In the genomic region with DNA sequence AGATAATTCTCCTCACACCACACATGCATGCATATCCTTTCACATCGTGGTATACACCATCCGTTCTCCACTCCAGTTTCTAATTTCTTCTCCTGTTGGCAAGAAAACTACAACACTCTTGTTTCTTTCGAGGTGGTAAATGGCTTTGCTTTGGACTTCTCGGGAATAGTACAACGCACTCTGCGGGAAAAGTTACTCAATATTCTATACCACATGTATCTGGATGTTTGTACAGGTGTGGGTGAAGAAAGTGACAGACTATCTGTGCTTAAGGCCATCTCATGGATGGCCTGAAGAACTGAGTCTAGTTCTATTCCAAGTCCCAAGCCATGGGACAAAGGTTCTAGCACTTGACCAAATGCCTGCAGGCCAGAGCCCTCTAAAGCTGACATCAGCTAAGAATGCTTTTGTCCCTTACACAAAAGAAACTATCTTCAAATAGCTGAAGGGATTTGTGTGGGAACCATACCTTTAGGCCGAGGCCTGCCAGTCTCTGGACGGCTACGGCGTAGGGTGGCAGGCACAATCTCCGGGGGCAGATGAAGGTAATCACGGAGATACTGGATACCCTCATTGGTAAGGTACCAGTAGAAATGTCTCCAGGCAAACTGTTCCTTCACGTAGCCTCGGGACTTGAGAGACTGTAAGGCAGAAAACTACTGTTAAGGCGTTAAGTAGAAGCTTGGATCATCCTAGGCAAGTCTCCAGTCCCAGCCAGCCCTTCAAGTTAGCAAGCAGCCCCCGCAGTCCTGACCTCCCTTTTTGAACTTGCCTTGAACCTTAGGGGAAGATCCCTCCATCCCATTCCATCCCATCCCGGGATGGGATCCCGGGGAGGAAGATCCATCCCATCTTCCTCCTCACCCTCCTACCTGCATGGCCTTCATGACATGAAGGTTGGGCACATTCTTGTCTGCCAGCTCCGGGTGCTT, we compare ENCODE assay signal across 8 cellular contexts. TPM values are rescaled to one million over a fixed set of nuclear protein-coding genes. Genes with fewer than 3 reads are reported as not detected.
DNase-seq lines count a peak whose midpoint lies in the region; ATAC-seq and TF ChIP-seq lines count a peak whose summit lies in the region.

No MANE protein-coding gene starts in this region.

- no peak for ATAC-seq in activated naive CD4-positive, alpha-beta T cell treated with anti-CD3 and anti-CD28 coated beads, Interleukin-2, amount 50 U/mL, for 72 hours
- ATAC-seq in HG03135 (IDR thresholded peaks at IDR 0.05; ENCODE audit: unreplicated experiment) (no peak), HG02642 (IDR thresholded peaks at IDR 0.05; ENCODE audit: poor library complexity, unreplicated experiment) (no peak)
- no peak for ATAC-seq in activated CD4-positive, CD25-positive, alpha-beta regulatory T cell treated with anti-CD3 and anti-CD28 coated beads, Interleukin-2, amount 50 U/mL, for 24 hours

- no peak for DNase-seq in T-helper 2 cell treated with Interferon-gamma antibody and Interleukin-4, amounts not matched to agents 5 μg/mL and 100 μg/mL, for 36 hours (ENCODE audit: low spot score)
- DNase-seq in T-helper 2 cell (no peak), stomach (no peak)
- no peak for DNase-seq in activated naive CD4-positive, alpha-beta T cell treated with anti-CD3 and anti-CD28 coated beads, Interleukin-2, amount 50 U/mL, for 72 hours (ENCODE audit: low spot score in 2 of 2)

- no peaks in the 10 kb centered on the region for H3K27me3 ChIP-seq in iPS-20b (ENCODE audit: insufficient read depth, low read length)
- no peaks in the 10 kb centered on the region for H3K27me3 ChIP-seq in stomach

- H3K36me3 Mint-ChIP-seq in T-helper 2 cell treated with Interferon-gamma antibody and Interleukin-4, amounts not matched to agents 5 μg/mL and 100 μg/mL, for 36 hours (ENCODE audit: low read depth): peaks cover 44% of the 10 kb centered on the region
- peaks cover 26 to 50% of the 10 kb centered on the region in 2 donors for H3K36me3 Mint-ChIP-seq in activated naive CD4-positive, alpha-beta T cell treated with anti-CD3 and anti-CD28 coated beads, Interleukin-2, amount 50 U/mL, for 72 hours

- no peaks in the 10 kb centered on the region for H3K9me3 Mint-ChIP-seq in T-helper 2 cell treated with Interferon-gamma antibody and Interleukin-4, amounts not matched to agents 5 μg/mL and 100 μg/mL, for 36 hours
- no peaks in the 10 kb centered on the region for H3K9me3 Mint-ChIP-seq in activated naive CD4-positive, alpha-beta T cell treated with anti-CD3 and anti-CD28 coated beads, Interleukin-2, amount 50 U/mL, for 72 hours

- H3K27ac ChIP-seq in iPS-20b (ENCODE audit: low read length) (peak overlapping the region; percentile 70), stomach (peak overlapping the region in 4 of 5 donors; percentile 84 to 93 (median 88))

- H3K27ac Mint-ChIP-seq in T-helper 2 cell treated with Interferon-gamma antibody and Interleukin-4, amounts not matched to agents 5 μg/mL and 100 μg/mL, for 36 hours: peak overlapping the region; percentile 99
- H3K27ac Mint-ChIP-seq in activated naive CD4-positive, alpha-beta T cell treated with anti-CD3 and anti-CD28 coated beads, Interleukin-2, amount 50 U/mL, for 72 hours: peak overlapping the region; percentile 98 to 100

- H3K36me3 ChIP-seq in iPS-20b (ENCODE audit: insufficient read depth, low read depth, low read length) (peaks cover 60% of the 10 kb centered on the region), stomach (peaks cover 52 to 56% (median 54%) of the 10 kb centered on the region in 4 donors)

- TF ChIP-seq POLR2A in stomach (IDR thresholded peaks at IDR 0.05): no peak

- TF ChIP-seq EP300 in stomach (IDR thresholded peaks at IDR 0.05): no peak

- H3K4me3 Mint-ChIP-seq in T-helper 2 cell treated with Interferon-gamma antibody and Interleukin-4, amounts not matched to agents 5 μg/mL and 100 μg/mL, for 36 hours: peak overlapping the region; percentile 100

- H3K27me3 Mint-ChIP-seq in T-helper 2 cell treated with Interferon-gamma antibody and Interleukin-4, amounts not matched to agents 5 μg/mL and 100 μg/mL, for 36 hours (ENCODE audit: low read depth): peaks cover 5% of the 10 kb centered on the region

- intact Hi-C loops in stomach (cut with DNase I; ENCODE audit: low total_unique reads): no loop called here

- peak overlapping the region; percentile 100 for H3K9ac ChIP-seq in iPS-20b (ENCODE audit: low read depth, low read length)

- H3K9me3 ChIP-seq in iPS-20b (ENCODE audit: insufficient read depth, low read depth, low read length) (no peaks in the 10 kb centered on the region), stomach (no peaks in the 10 kb centered on the region)

- WGBS in stomach, 5 donors: 61 to 73% (median 69%) methylated on average over 19 of the region's 19 CpGs

- TF ChIP-seq CTCF in stomach (IDR thresholded peaks at IDR 0.05): no peak

- H3K4me3 ChIP-seq in iPS-20b (ENCODE audit: low read length): peak overlapping the region; percentile 85
- peak overlapping the region; percentile 63 to 97 (median 85) for H3K4me3 ChIP-seq in stomach

- H3K4me1 ChIP-seq in iPS-20b (ENCODE audit: insufficient read depth, low read length): peaks cover 8% of the 10 kb centered on the region
- peaks cover 9 to 36% (median 26%) of the 10 kb centered on the region in 4 donors for H3K4me1 ChIP-seq in stomach

- H3K4me1 Mint-ChIP-seq in T-helper 2 cell treated with Interferon-gamma antibody and Interleukin-4, amounts not matched to agents 5 μg/mL and 100 μg/mL, for 36 hours (ENCODE audit: low read depth): peaks cover 22% of the 10 kb centered on the region

RNA-seq across cellular contexts. Expression of a gene that starts 1.4 kb away (rescaled TPM):
- total RNA-seq in activated naive CD4-positive, alpha-beta T cell treated with anti-CD3 and anti-CD28 coated beads, Interleukin-2, amount 50 U/mL, for 72 hours: 1,000 to 10,000 TPM; 2,345 to 2,565 TPM
- 1,000 to 10,000 TPM in 4 of 5 donors, 100 to 1,000 TPM in 1; 371 to 2,165 (median 1,796) TPM for total RNA-seq in stomach
- 1,000 to 10,000 TPM; 3,296 to 4,063 (median 3,349) TPM for polyA plus RNA-seq in stomach

RNA-seq across cellular contexts. Expression of a gene that starts 32.0 kb away (rescaled TPM):
- 10 to 100 TPM in 1 of 2 donors, 1 to 10 TPM in 1; 7.9 to 15.1 TPM for total RNA-seq in activated naive CD4-positive, alpha-beta T cell treated with anti-CD3 and anti-CD28 coated beads, Interleukin-2, amount 50 U/mL, for 72 hours
- total RNA-seq in stomach: 10 to 100 TPM in 3 of 5 donors, 1 to 10 TPM in 2; 8.8 to 34.0 (median 22.3) TPM
- polyA plus RNA-seq in stomach: 10 to 100 TPM in 2 of 3 donors, 1 to 10 TPM in 1; 8.7 to 13.6 (median 12.6) TPM

RNA-seq across cellular contexts. Expression of a gene that starts 41.4 kb away (rescaled TPM):
- under 1 TPM in 1 of 2 donors, not detected in 1; 0.97 TPM for total RNA-seq in activated naive CD4-positive, alpha-beta T cell treated with anti-CD3 and anti-CD28 coated beads, Interleukin-2, amount 50 U/mL, for 72 hours
- 1 to 10 TPM in 1 of 5 donors, under 1 TPM in 2, not detected in 2; under 0.01 to 2.2 (median 0.37) TPM for total RNA-seq in stomach
- 1 to 10 TPM in 1 of 3 donors, under 1 TPM in 2; 0.25 to 1.6 (median 0.61) TPM for polyA plus RNA-seq in stomach
